ENCODE assay signal across 11 cellular contexts in the genomic region with DNA sequence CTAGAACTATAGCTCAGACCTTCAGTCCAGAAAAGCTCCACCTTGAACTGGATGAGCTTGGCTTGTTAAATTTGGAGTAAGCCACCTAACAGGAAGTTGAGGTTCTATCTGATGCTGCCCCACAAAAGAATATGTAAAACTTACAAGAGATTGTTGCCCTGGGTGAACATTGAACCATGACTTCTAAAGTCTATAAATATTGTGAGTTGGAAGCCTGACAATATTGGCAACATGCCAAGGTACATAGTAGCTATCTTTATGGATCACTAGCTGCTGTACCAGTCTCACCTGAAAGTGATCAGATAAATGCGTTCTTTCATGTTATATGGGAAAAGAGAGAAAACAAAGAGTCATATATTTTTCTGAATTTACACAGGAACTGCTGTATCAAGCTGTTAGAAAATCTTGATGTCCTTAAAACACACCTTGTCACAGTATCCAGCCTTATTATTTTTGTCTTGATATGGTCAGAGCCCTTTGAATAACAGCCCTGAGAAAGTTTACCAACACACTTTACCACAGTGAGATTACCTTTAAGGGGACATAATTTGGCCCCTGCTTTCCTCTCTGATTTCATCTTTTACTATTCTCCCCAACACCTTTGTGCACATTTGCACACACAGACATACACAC.
DNase-seq lines count a peak whose midpoint lies in the region; ATAC-seq and TF ChIP-seq lines count a peak whose summit lies in the region.
"Had no signal": no experiment of that assay in that cellular context is flagged by ENCODE, and none has a peak within 500 bp of the region (broad histone marks: within the 10 kb centered on the region; RNA-seq: fewer than 3 reads in every experiment).

No MANE protein-coding gene starts in this region.

- BruUV-seq in Calu3 (replicated peaks; lab: Mats Ljungman, UMichigan): no TSS peak

- intact Hi-C loops in Calu3 (cut with micrococcal nuclease; ENCODE audit: unreplicated experiment): loop anchor here (5.0 kb wide), 1 partner anchor 325 kb away; no protein-coding TSS in a partner anchor

- H3K79me2 ChIP-seq in SK-N-SH (ENCODE audit: insufficient read depth): no peaks in the 10 kb centered on the region

- no peaks in the 10 kb centered on the region for H3K9me2 ChIP-seq in SK-N-SH

- ATAC-seq in HG02798 (IDR thresholded peaks at IDR 0.05; ENCODE audit: poor library complexity, unreplicated experiment): no peak
- ATAC-seq in GM18867 (IDR thresholded peaks at IDR 0.05; ENCODE audit: unreplicated experiment): no peak
- ATAC-seq: Panc1 had no signal

- H3K27me3 Mint-ChIP-seq in Calu3 (ENCODE audit: unreplicated experiment) (no peaks in the 10 kb centered on the region), mesothelial cell of epicardium (ENCODE audit: low read depth) (peaks cover 16% of the 10 kb centered on the region)
- H3K27me3 Mint-ChIP-seq: activated naive CD8-positive, alpha-beta T cell treated with anti-CD3 and anti-CD28 coated beads, Interleukin-2, amount 10 ng/mL, durations not matched to agents 7 days and 5 days had no signal

- no peaks in the 10 kb centered on the region for H3K27me3 ChIP-seq in SK-N-SH (ENCODE audit: insufficient read depth)

- H3F3A ChIP-seq in SK-N-SH (replicated peaks; ENCODE audit: insufficient read depth): no peaks in the 10 kb centered on the region

- 13% methylated on average over 1 of the region's 1 CpG for WGBS in SK-N-SH (ENCODE audit: low lambda C conversion rate)

- no peak overlapping the region for H2AFZ ChIP-seq in SK-N-SH (ENCODE audit: low read depth)

- H3K36me3 ChIP-seq in SK-N-SH (replicated peaks in 1 of 2; ENCODE audit: control insufficient read depth in 1 of 2, insufficient read depth in 2 of 2, low read length in 1 of 2): no peaks in the 10 kb centered on the region

- DNase-seq in Calu3 (peak; percentile 20), NAMALWA (ENCODE audit: low spot score) (peak; percentile 16), SK-N-SH (no peak), mesothelial cell of epicardium (ENCODE audit: low spot score in 2 of 2, unreplicated experiment in 2 of 2) (no peak), T-helper 1 cell (no peak)
- DNase-seq in activated CD4-positive, alpha-beta T cell treated with anti-CD3 and anti-CD28 coated beads for 48 hours: no peak
- DNase-seq: activated naive CD8-positive, alpha-beta T cell treated with anti-CD3 and anti-CD28 coated beads, Interleukin-2, amount 10 ng/mL, durations not matched to agents 7 days and 5 days; C1 segment of cervical spinal cord had no signal

- no peak overlapping the region for H3K4me3 ChIP-seq in SK-N-SH (ENCODE audit: low read depth in 2 of 2, low read length in 1 of 2)

- H3K4me1 ChIP-seq in SK-N-SH (ENCODE audit: control insufficient read depth in 1 of 2, insufficient read depth in 2 of 2, low read depth in 1 of 2, low read length in 1 of 2): peaks cover 0 to 3% of the 10 kb centered on the region in 2 experiments; a peak in 2 of 4 replicates

- H3K27ac ChIP-seq in SK-N-SH (ENCODE audit: low read depth in 2 of 2, low read length in 1 of 2): no peak overlapping the region

- no peak for TF ChIP-seq CTCF in Calu3 (IDR thresholded peaks at IDR 0.05; ENCODE audit: unreplicated experiment)
- no peak for TF ChIP-seq CTCF in SK-N-SH (IDR thresholded peaks at IDR 0.05)
- no peak for TF ChIP-seq CTCF in mesothelial cell of epicardium (IDR thresholded peaks at IDR 0.05; ENCODE audit: unreplicated experiment)

- peak overlapping the region; percentile 8 for H3K27ac Mint-ChIP-seq in Calu3 (ENCODE audit: unreplicated experiment)
- peak overlapping the region; percentile 5 for H3K27ac Mint-ChIP-seq in mesothelial cell of epicardium
- H3K27ac Mint-ChIP-seq: activated naive CD8-positive, alpha-beta T cell treated with anti-CD3 and anti-CD28 coated beads, Interleukin-2, amount 10 ng/mL, durations not matched to agents 7 days and 5 days had no signal

- H3K4me2 ChIP-seq in SK-N-SH: no peak overlapping the region

- CTCF ChIA-PET in Calu3 (lab: Charles Lee) (interaction anchor here (1.0 kb wide), 1 partner anchor 23 kb away, joined by 4 read pairs; no protein-coding TSS in a partner anchor), SK-N-SH (lab: Yijun Ruan, JAX) (interaction anchor here (0.7 to 1.4 kb wide), 6 partner anchors 8 to 105 kb away, joined by 3 to 5 read pairs (median 3); no protein-coding TSS in a partner anchor)

- H4K20me1 ChIP-seq in SK-N-SH (ENCODE audit: insufficient read depth): no peaks in the 10 kb centered on the region

- no peak for TF ChIP-seq RAD21 in SK-N-SH (IDR thresholded peaks at IDR 0.05; ENCODE audit: low read length)

- H3K9me3 ChIP-seq in SK-N-SH: no peaks in the 10 kb centered on the region

- no peak overlapping the region for H3K9ac ChIP-seq in SK-N-SH

- no peak for TF ChIP-seq EP300 in SK-N-SH (IDR thresholded peaks at IDR 0.05; ENCODE audit: borderline replicate concordance in 1 of 2, low read depth in 1 of 2, low read length in 1 of 2)

- peaks cover 31% of the 10 kb centered on the region for H3K4me1 Mint-ChIP-seq in Calu3 (ENCODE audit: low read depth, unreplicated experiment)
- H3K4me1 Mint-ChIP-seq in mesothelial cell of epicardium: peaks cover 17% of the 10 kb centered on the region
- H3K4me1 Mint-ChIP-seq: activated naive CD8-positive, alpha-beta T cell treated with anti-CD3 and anti-CD28 coated beads, Interleukin-2, amount 10 ng/mL, durations not matched to agents 7 days and 5 days had no signal

- H3K9me3 Mint-ChIP-seq in Calu3 (ENCODE audit: low read depth, unreplicated experiment): peaks cover 13% of the 10 kb centered on the region
- H3K9me3 Mint-ChIP-seq in mesothelial cell of epicardium: peaks cover 10% of the 10 kb centered on the region

- POLR2A ChIA-PET in SK-N-SH (lab: Yijun Ruan, JAX): no interaction called here

- H3K36me3 Mint-ChIP-seq in Calu3 (ENCODE audit: insufficient read depth, unreplicated experiment) (no peaks in the 10 kb centered on the region), mesothelial cell of epicardium (no peaks in the 10 kb centered on the region)
- H3K36me3 Mint-ChIP-seq: activated naive CD8-positive, alpha-beta T cell treated with anti-CD3 and anti-CD28 coated beads, Interleukin-2, amount 10 ng/mL, durations not matched to agents 7 days and 5 days had no signal

- H3K4me3 Mint-ChIP-seq in Calu3 (ENCODE audit: low read depth, unreplicated experiment) (no peak overlapping the region), mesothelial cell of epicardium (no peak overlapping the region)
- H3K4me3 Mint-ChIP-seq: activated naive CD8-positive, alpha-beta T cell treated with anti-CD3 and anti-CD28 coated beads, Interleukin-2, amount 10 ng/mL, durations not matched to agents 7 days and 5 days had no signal

TF ChIP-seq in SK-N-SH, 30 proteins besides CTCF, POLR2A, EP300 and RAD21:
- TF ChIP-seq NRF1 (IDR thresholded peaks at IDR 0.05; ENCODE audit: low read depth, low read length): no peak
- TF ChIP-seq TCF12 (IDR thresholded peaks at IDR 0.05): no peak
- TF ChIP-seq, protein P1, sequence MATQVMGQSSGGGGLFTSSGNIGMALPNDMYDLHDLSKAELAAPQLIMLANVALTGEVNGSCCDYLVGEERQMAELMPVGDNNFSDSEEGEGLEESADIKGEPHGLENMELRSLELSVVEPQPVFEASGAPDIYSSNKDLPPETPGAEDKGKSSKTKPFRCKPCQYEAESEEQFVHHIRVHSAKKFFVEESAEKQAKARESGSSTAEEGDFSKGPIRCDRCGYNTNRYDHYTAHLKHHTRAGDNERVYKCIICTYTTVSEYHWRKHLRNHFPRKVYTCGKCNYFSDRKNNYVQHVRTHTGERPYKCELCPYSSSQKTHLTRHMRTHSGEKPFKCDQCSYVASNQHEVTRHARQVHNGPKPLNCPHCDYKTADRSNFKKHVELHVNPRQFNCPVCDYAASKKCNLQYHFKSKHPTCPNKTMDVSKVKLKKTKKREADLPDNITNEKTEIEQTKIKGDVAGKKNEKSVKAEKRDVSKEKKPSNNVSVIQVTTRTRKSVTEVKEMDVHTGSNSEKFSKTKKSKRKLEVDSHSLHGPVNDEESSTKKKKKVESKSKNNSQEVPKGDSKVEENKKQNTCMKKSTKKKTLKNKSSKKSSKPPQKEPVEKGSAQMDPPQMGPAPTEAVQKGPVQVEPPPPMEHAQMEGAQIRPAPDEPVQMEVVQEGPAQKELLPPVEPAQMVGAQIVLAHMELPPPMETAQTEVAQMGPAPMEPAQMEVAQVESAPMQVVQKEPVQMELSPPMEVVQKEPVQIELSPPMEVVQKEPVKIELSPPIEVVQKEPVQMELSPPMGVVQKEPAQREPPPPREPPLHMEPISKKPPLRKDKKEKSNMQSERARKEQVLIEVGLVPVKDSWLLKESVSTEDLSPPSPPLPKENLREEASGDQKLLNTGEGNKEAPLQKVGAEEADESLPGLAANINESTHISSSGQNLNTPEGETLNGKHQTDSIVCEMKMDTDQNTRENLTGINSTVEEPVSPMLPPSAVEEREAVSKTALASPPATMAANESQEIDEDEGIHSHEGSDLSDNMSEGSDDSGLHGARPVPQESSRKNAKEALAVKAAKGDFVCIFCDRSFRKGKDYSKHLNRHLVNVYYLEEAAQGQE (IDR thresholded peaks at IDR 0.05; ENCODE audit: low read depth, low read length): no peak
- TF ChIP-seq, protein P2, sequence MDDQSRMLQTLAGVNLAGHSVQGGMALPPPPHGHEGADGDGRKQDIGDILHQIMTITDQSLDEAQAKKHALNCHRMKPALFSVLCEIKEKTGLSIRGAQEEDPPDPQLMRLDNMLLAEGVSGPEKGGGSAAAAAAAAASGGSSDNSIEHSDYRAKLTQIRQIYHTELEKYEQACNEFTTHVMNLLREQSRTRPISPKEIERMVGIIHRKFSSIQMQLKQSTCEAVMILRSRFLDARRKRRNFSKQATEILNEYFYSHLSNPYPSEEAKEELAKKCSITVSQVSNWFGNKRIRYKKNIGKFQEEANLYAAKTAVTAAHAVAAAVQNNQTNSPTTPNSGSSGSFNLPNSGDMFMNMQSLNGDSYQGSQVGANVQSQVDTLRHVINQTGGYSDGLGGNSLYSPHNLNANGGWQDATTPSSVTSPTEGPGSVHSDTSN (IDR thresholded peaks at IDR 0.05): no peak
- TF ChIP-seq NFIC (IDR thresholded peaks at IDR 0.05; ENCODE audit: borderline replicate concordance): peak; percentile 48; the same call in 1 of the 2 replicates
- TF ChIP-seq EZH2phosphoT487 (IDR thresholded peaks at IDR 0.05; ENCODE audit: borderline replicate concordance, low read depth): no peak
TF ChIP-seq in SK-N-SH: peak in this region for 1.

Comparison
In these comparisons a context has a peak if more than half of its experiments do, and no peak if none do; other contexts are left out.
1. DNase-seq: peak in Calu3 (single experiment) and NAMALWA (single experiment); none in SK-N-SH (single experiment), mesothelial cell of epicardium (0 of 2), T-helper 1 cell (0 of 5) and activated CD4-positive, alpha-beta T cell treated with anti-CD3 and anti-CD28 coated beads for 48 hours (single experiment).